In genomic region chr10:73864229-73864628, GRCh38 we compare ENCODE assay signal across 16 cellular contexts. TPM values are rescaled to one million over a fixed set of nuclear protein-coding genes. Genes with fewer than 3 reads are reported as not detected.
DNase-seq lines count a peak whose midpoint lies in the region; ATAC-seq and TF ChIP-seq lines count a peak whose summit lies in the region.
"Had no signal": no experiment of that assay in that cellular context is flagged by ENCODE, and none has a peak within 500 bp of the region (broad histone marks: within the 10 kb centered on the region; RNA-seq: fewer than 3 reads in every experiment).

No MANE protein-coding gene starts in this region.

- no peak for DNase-seq in activated naive CD4-positive, alpha-beta T cell (lab: John Stamatoyannopoulos, UW)
- DNase-seq in activated T-helper 1 cell treated with anti-CD3 and anti-CD28 coated beads, Interleukin-12 subunit alpha, Interleukin-12 subunit beta, Interleukin-2, Interleukin-4 antibody, amounts not matched to agents 30 ng/mL and 10 ng/mL and 1 ng/mL, durations not matched to agents 14 hours and 24 hours and 36 hours (ENCODE audit: low spot score), result no peak
- DNase-seq in naive B cell, result no peak
- no peak for DNase-seq in stimulated activated CD4-positive, alpha-beta T cell treated with anti-CD3 and anti-CD28 coated beads, Interleukin-12 subunit alpha, Interleukin-12 subunit beta, amount 100 ng/mL, for 4 hours
- DNase-seq in NCI-H526 (lab: John Stamatoyannopoulos, UW), result no peak
- no peak for DNase-seq in A673 (ENCODE audit: low spot score)
- DNase-seq: GOT3; KBM-7; NCI-H1105 treated with DMSO at 0.1 percent for 48 hours; NCI-H2171; small intestine; stimulated activated naive CD4-positive, alpha-beta T cell treated with Interleukin-2 at 50 U/mL for 16 hours had no signal

- BruUV-seq in A673 (replicated peaks; lab: Mats Ljungman, UMichigan), result no TSS peak

- POLR2A ChIA-PET in A673 (lab: Charles Lee; ENCODE audit: low non-redundant PET), result no interaction called here

- H3K27ac ChIP-seq in A673 (ENCODE audit: low read depth, low read length, poor library complexity, severe bottlenecking), result no peak overlapping the region

- peak overlapping the region; percentile 82 for H3K4me3 Mint-ChIP-seq in activated naive CD4-positive, alpha-beta T cell treated with anti-CD3 and anti-CD28 coated beads, Interleukin-2, amount 50 U/mL, for 24 hours
- H3K4me3 Mint-ChIP-seq in activated T-helper 1 cell treated with anti-CD3 and anti-CD28 coated beads, Interleukin-12 subunit alpha, Interleukin-12 subunit beta, Interleukin-2, Interleukin-4 antibody, amounts not matched to agents 30 ng/mL and 10 ng/mL and 1 ng/mL, durations not matched to agents 14 hours and 24 hours and 36 hours, result peak overlapping the region; percentile 49
- H3K4me3 Mint-ChIP-seq in naive B cell, result peak overlapping the region in 6 of 8 donors; percentile 21 to 87 (median 82)
- H3K4me3 Mint-ChIP-seq: WTC11 had no signal

- no peaks in the 10 kb centered on the region for H3K9me3 Mint-ChIP-seq in activated naive CD4-positive, alpha-beta T cell treated with anti-CD3 and anti-CD28 coated beads, Interleukin-2, amount 50 U/mL, for 24 hours
- H3K9me3 Mint-ChIP-seq in activated T-helper 1 cell treated with anti-CD3 and anti-CD28 coated beads, Interleukin-12 subunit alpha, Interleukin-12 subunit beta, Interleukin-2, Interleukin-4 antibody, amounts not matched to agents 30 ng/mL and 10 ng/mL and 1 ng/mL, durations not matched to agents 14 hours and 24 hours and 36 hours, result no peaks in the 10 kb centered on the region
- H3K9me3 Mint-ChIP-seq in naive B cell, result no peaks in the 10 kb centered on the region
- H3K9me3 Mint-ChIP-seq: WTC11 had no signal

- H3K36me3 ChIP-seq in A673 (ENCODE audit: insufficient read depth, low read length, poor library complexity, severe bottlenecking), result peaks cover 14% of the 10 kb centered on the region

- H3K4me1 ChIP-seq in A673 (ENCODE audit: insufficient read depth, low read length, poor library complexity, severe bottlenecking), result no peaks in the 10 kb centered on the region

- no peaks in the 10 kb centered on the region for H3K27me3 Mint-ChIP-seq in activated naive CD4-positive, alpha-beta T cell treated with anti-CD3 and anti-CD28 coated beads, Interleukin-2, amount 50 U/mL, for 24 hours
- no peaks in the 10 kb centered on the region for H3K27me3 Mint-ChIP-seq in activated T-helper 1 cell treated with anti-CD3 and anti-CD28 coated beads, Interleukin-12 subunit alpha, Interleukin-12 subunit beta, Interleukin-2, Interleukin-4 antibody, amounts not matched to agents 30 ng/mL and 10 ng/mL and 1 ng/mL, durations not matched to agents 14 hours and 24 hours and 36 hours (ENCODE audit: insufficient read depth)
- no peaks in the 10 kb centered on the region for H3K27me3 Mint-ChIP-seq in naive B cell

- TF ChIP-seq CTCF in A673 (conservative IDR thresholded peaks at IDR 0.05; ENCODE audit: low read depth, low read length), result no peak

- intact Hi-C loops in activated T-helper 1 cell treated with anti-CD3 and anti-CD28 coated beads, Interleukin-12 subunit alpha, Interleukin-12 subunit beta, Interleukin-2, Interleukin-4 antibody, amounts not matched to agents 30 ng/mL and 10 ng/mL and 1 ng/mL, durations not matched to agents 14 hours and 24 hours and 36 hours (cut with micrococcal nuclease), result no loop called here
- intact Hi-C loops in A673 (cut with micrococcal nuclease; ENCODE audit: unreplicated experiment), result no loop called here

- H3K4me3 ChIP-seq in A673 (ENCODE audit: low read depth, low read length, poor library complexity, severe bottlenecking), result no peak overlapping the region
- H3K4me3 ChIP-seq: coronary artery had no signal

- peak overlapping the region; percentile 86 for H3K27ac Mint-ChIP-seq in activated naive CD4-positive, alpha-beta T cell treated with anti-CD3 and anti-CD28 coated beads, Interleukin-2, amount 50 U/mL, for 24 hours
- peak overlapping the region; percentile 75 for H3K27ac Mint-ChIP-seq in activated T-helper 1 cell treated with anti-CD3 and anti-CD28 coated beads, Interleukin-12 subunit alpha, Interleukin-12 subunit beta, Interleukin-2, Interleukin-4 antibody, amounts not matched to agents 30 ng/mL and 10 ng/mL and 1 ng/mL, durations not matched to agents 14 hours and 24 hours and 36 hours
- H3K27ac Mint-ChIP-seq in naive B cell, result peak overlapping the region; percentile 91 to 96 (median 95)
- H3K27ac Mint-ChIP-seq: WTC11 had no signal

- H3K27me3 ChIP-seq in A673 (replicated peaks; ENCODE audit: insufficient read depth, low read depth, low read length, poor library complexity), result no peaks in the 10 kb centered on the region

- H3K4me1 Mint-ChIP-seq in activated naive CD4-positive, alpha-beta T cell treated with anti-CD3 and anti-CD28 coated beads, Interleukin-2, amount 50 U/mL, for 24 hours, result peaks cover 88% of the 10 kb centered on the region
- peaks cover 89% of the 10 kb centered on the region for H3K4me1 Mint-ChIP-seq in activated T-helper 1 cell treated with anti-CD3 and anti-CD28 coated beads, Interleukin-12 subunit alpha, Interleukin-12 subunit beta, Interleukin-2, Interleukin-4 antibody, amounts not matched to agents 30 ng/mL and 10 ng/mL and 1 ng/mL, durations not matched to agents 14 hours and 24 hours and 36 hours (ENCODE audit: low read depth)
- peaks cover 35 to 63% (median 39%) of the 10 kb centered on the region in 3 donors for H3K4me1 Mint-ChIP-seq in naive B cell

- no peak for ATAC-seq in naive B cell (ENCODE audit: low read depth in 2 of 2)
- ATAC-seq in GM18519 (IDR thresholded peaks at IDR 0.05; ENCODE audit: low FRiP score, unreplicated experiment), result no peak
- ATAC-seq: WTC11 had no signal

- peaks cover 3% of the 10 kb centered on the region for H3K36me3 Mint-ChIP-seq in activated naive CD4-positive, alpha-beta T cell treated with anti-CD3 and anti-CD28 coated beads, Interleukin-2, amount 50 U/mL, for 24 hours
- peaks cover 21% of the 10 kb centered on the region for H3K36me3 Mint-ChIP-seq in activated T-helper 1 cell treated with anti-CD3 and anti-CD28 coated beads, Interleukin-12 subunit alpha, Interleukin-12 subunit beta, Interleukin-2, Interleukin-4 antibody, amounts not matched to agents 30 ng/mL and 10 ng/mL and 1 ng/mL, durations not matched to agents 14 hours and 24 hours and 36 hours (ENCODE audit: low read depth)
- H3K36me3 Mint-ChIP-seq in naive B cell, result peaks cover 0 to 7% of the 10 kb centered on the region in 2 donors

- CTCF ChIA-PET in A673 (lab: Charles Lee), result no interaction called here

- H3K9me3 ChIP-seq in A673 (ENCODE audit: low read depth, low read length, poor library complexity, severe bottlenecking), result no peaks in the 10 kb centered on the region

RNA-seq across cellular contexts. Expression of gene CAMK2G, which starts 10.1 kb away (rescaled TPM):
- 15.9 and 18.7 TPM in 2 replicates for total RNA-seq in activated T-helper 1 cell treated with anti-CD3 and anti-CD28 coated beads, Interleukin-12 subunit alpha, Interleukin-12 subunit beta, Interleukin-2, Interleukin-4 antibody, amounts not matched to agents 30 ng/mL and 10 ng/mL and 1 ng/mL, durations not matched to agents 14 hours and 24 hours and 36 hours
- polyA plus RNA-seq in naive B cell (ENCODE audit: low read depth in 6 of 6), result 1 to 10 TPM; 1.7 to 5.1 (median 3.6) TPM
- 32.7 and 40.3 TPM in 2 replicates for total RNA-seq in A673 (2021)

RNA-seq across cellular contexts. Expression of gene PLAU, which starts 46.7 kb away (rescaled TPM):
- 0.37 and 0.60 TPM in 2 replicates for total RNA-seq in activated T-helper 1 cell treated with anti-CD3 and anti-CD28 coated beads, Interleukin-12 subunit alpha, Interleukin-12 subunit beta, Interleukin-2, Interleukin-4 antibody, amounts not matched to agents 30 ng/mL and 10 ng/mL and 1 ng/mL, durations not matched to agents 14 hours and 24 hours and 36 hours
- under 1 TPM in 1 of 6 donors, not detected in 5; 0.12 TPM for polyA plus RNA-seq in naive B cell (ENCODE audit: low read depth in 6 of 6)
- total RNA-seq in A673 (2021), result 6.9 and 8.3 TPM in 2 replicates

RNA-seq across cellular contexts. Expression of gene NDST2, which starts 52.8 kb away (rescaled TPM):
- 51.7 and 53.2 TPM in 2 replicates for total RNA-seq in activated T-helper 1 cell treated with anti-CD3 and anti-CD28 coated beads, Interleukin-12 subunit alpha, Interleukin-12 subunit beta, Interleukin-2, Interleukin-4 antibody, amounts not matched to agents 30 ng/mL and 10 ng/mL and 1 ng/mL, durations not matched to agents 14 hours and 24 hours and 36 hours
- 10 to 100 TPM in 5 of 6 donors, 1 to 10 TPM in 1; 6.2 to 29.8 (median 16.4) TPM for polyA plus RNA-seq in naive B cell (ENCODE audit: low read depth in 6 of 6)
- 23.1 and 28.9 TPM in 2 replicates for total RNA-seq in A673 (2021)
